7 cellular contexts compared by ENCODE assay signal in the genomic region with DNA sequence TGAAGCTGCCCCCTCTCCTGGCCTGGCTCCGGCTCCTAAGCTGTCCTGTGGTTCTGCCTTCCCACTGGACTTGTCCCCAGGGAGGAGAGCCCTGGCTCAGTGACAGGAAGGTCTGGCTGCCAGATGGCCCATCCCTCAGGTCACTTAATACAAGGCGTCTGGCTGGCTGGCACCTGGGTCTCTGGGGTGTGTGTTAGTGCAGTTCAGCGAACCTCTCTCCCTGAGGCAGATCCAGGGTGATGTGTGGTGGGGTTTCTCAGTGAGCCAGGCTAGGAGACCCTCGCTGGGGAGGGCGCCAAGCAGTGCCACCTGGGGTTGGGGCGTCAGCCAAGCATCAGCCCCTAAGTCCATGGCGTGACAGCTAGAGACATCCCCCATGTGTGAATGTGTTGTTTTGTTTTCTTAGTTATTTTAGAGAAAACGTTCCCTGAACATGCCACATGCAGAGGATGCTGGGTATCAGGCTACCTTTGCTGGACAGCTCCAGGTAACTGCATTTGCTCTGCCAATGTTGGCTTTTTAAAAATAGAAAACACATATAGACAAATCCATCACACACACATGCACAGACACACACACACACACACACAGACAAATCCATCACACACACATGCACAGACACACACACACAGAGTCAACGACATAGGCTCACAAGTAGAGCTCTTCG. TPM values are rescaled to one million over a fixed set of nuclear protein-coding genes. Genes with fewer than 3 reads are reported as not detected.
A peak's percentile ranks its signal among the peaks of the same experiment; 100 is the strongest.
DNase-seq lines count a peak whose midpoint lies in the region; ATAC-seq and TF ChIP-seq lines count a peak whose summit lies in the region.
"Not testable (repeated sequence)": the region's sequence is repeated elsewhere in the genome, so short reads cannot be mapped to it uniquely, and the experiment has no call there.

No MANE protein-coding gene starts in this region.

- not testable (repeated sequence) for H3K4me2 ChIP-seq in SK-N-SH

- TF ChIP-seq EP300 in SK-N-SH (IDR thresholded peaks at IDR 0.05; ENCODE audit: borderline replicate concordance in 1 of 2, low read depth in 1 of 2, low read length in 1 of 2) = peak in 1 of 2 experiments; percentile 71; a peak in 2 of 4 replicates

- H3K9me2 ChIP-seq in SK-N-SH = not testable (repeated sequence)

- H3K27me3 ChIP-seq in SK-N-SH (ENCODE audit: insufficient read depth); upper lobe of right lung: not testable (repeated sequence)

- peak; percentile 3 for DNase-seq in DMS79 treated with DMSO at 0.1 percent for 48 hours (lab: John Stamatoyannopoulos, UW)
- peak; percentile 21 for DNase-seq in NCI-H2029 treated with DMSO at 0.1 percent for 48 hours (lab: John Stamatoyannopoulos, UW)
- DNase-seq in NCI-H69 (lab: John Stamatoyannopoulos, UW) = peak; percentile 79
- DNase-seq in SK-N-SH = peak; percentile 75
- DNase-seq in ecto neural progenitor cell (ENCODE audit: low spot score) = peak; percentile 35
- peak; percentile 65 for DNase-seq in posterior vena cava (ENCODE audit: low spot score)
- DNase-seq in upper lobe of right lung = not testable (repeated sequence)

- not testable (repeated sequence) for H2AFZ ChIP-seq in SK-N-SH (ENCODE audit: low read depth)

- H4K20me1 ChIP-seq in SK-N-SH (ENCODE audit: insufficient read depth) = not testable (repeated sequence)

- TF ChIP-seq CTCF in SK-N-SH (IDR thresholded peaks at IDR 0.05); upper lobe of right lung (IDR thresholded peaks at IDR 0.05): not testable (repeated sequence)

- not testable (repeated sequence) for H3K9me3 ChIP-seq in SK-N-SH, upper lobe of right lung

- H3K79me2 ChIP-seq in SK-N-SH (ENCODE audit: insufficient read depth) = not testable (repeated sequence)

- peak; percentile 7 for ATAC-seq in upper lobe of right lung

- POLR2A ChIA-PET in SK-N-SH (lab: Yijun Ruan, JAX) = not testable (repeated sequence)

- H3K36me3 ChIP-seq in SK-N-SH (replicated peaks in 1 of 2; ENCODE audit: control insufficient read depth in 1 of 2, insufficient read depth in 2 of 2, low read length in 1 of 2); upper lobe of right lung: not testable (repeated sequence)

- not testable (repeated sequence) for H3K9ac ChIP-seq in SK-N-SH

- CTCF ChIA-PET in SK-N-SH (lab: Yijun Ruan, JAX) = not testable (repeated sequence)

- intact Hi-C loops in posterior vena cava (cut with DNase I); upper lobe of right lung (cut with DNase I): not testable (repeated sequence)

- 0% methylated on average over 6 of the region's 10 CpGs for WGBS in SK-N-SH (ENCODE audit: low lambda C conversion rate)

- TF ChIP-seq RAD21 in SK-N-SH (IDR thresholded peaks at IDR 0.05; ENCODE audit: low read length) = 0 out of 2 replicates have a peak, but pooled peaks have one; percentile 5

- not testable (repeated sequence) for H3K4me3 ChIP-seq in SK-N-SH (ENCODE audit: low read depth in 2 of 2, low read length in 1 of 2); upper lobe of right lung

- H3F3A ChIP-seq in SK-N-SH (replicated peaks; ENCODE audit: insufficient read depth) = not testable (repeated sequence)

- H3K4me1 ChIP-seq in SK-N-SH (ENCODE audit: control insufficient read depth in 1 of 2, insufficient read depth in 2 of 2, low read depth in 1 of 2, low read length in 1 of 2) = peaks cover 0 to 43% of the 10 kb centered on the region in 2 experiments; a peak in 1 of 4 replicates
- H3K4me1 ChIP-seq in upper lobe of right lung = not testable (repeated sequence)

- peak overlapping the region in 1 of 2 experiments; percentile 84; a peak in 2 of 4 replicates for H3K27ac ChIP-seq in SK-N-SH (ENCODE audit: low read depth in 2 of 2, low read length in 1 of 2)
- H3K27ac ChIP-seq in upper lobe of right lung = not testable (repeated sequence)

TF ChIP-seq in SK-N-SH, 30 proteins besides CTCF, POLR2A, EP300 and RAD21:
- TF ChIP-seq RCOR1 (IDR thresholded peaks at IDR 0.05; ENCODE audit: low read length) = 0 out of 2 replicates have a peak, but pooled peaks have one; percentile 22
- TF ChIP-seq GATA2 (CRISPR knock-in tag; IDR thresholded peaks at IDR 0.05) = peak; percentile 55

RNA-seq across cellular contexts. Expression of a gene that starts 56.4 kb away (rescaled TPM):
- polyA plus RNA-seq in SK-N-SH (2012; rRNA removed) = 200 and 209 TPM in 2 replicates
- polyA plus RNA-seq in SK-N-SH (2012; cell fraction: cytosol; rRNA removed) = 115 and 179 TPM in 2 replicates
- polyA plus RNA-seq in SK-N-SH (2012; cell fraction: nucleus; rRNA removed) = 119 and 167 TPM in 2 replicates
- total RNA-seq in posterior vena cava (100 to 1,000 TPM in 1 of 2 donors, 10 to 100 TPM in 1; 97.9 to 147 TPM), upper lobe of right lung (195 TPM)
